Comparison of ENCODE assay signal across 2 cellular contexts in the genomic region with DNA sequence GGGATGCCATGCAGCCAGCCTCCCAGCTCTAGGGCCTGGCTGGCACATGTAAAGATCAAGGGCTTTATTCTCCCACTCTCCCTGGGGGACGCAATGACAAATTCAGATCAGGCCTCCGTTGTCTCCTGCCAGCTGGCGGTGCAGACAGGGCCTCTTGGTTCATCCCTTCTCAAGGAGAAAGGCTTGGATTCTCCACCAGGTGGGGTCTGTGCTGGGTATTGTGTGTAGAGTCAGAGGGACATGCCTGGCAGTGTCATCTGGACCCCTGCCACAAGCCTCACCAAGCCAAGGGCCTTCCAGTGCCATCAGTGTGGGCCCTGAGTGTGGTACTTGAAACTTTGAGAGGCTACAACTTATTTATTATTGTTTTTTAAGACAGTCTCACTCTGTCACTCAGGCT.
TF ChIP-seq lines count a peak whose summit lies in the region.

No MANE protein-coding gene starts in this region.

TF ChIP-seq in GM23338, 12 proteins besides CTCF, POLR2A, EP300 and RAD21 (continues in another document):
- no peak for TF ChIP-seq EZH2phosphoT487 (IDR thresholded peaks at IDR 0.05; ENCODE audit: unreplicated experiment)
- TF ChIP-seq JUNB (IDR thresholded peaks at IDR 0.05; ENCODE audit: unreplicated experiment), result no peak
- no peak for TF ChIP-seq CREB1 (CRISPR knock-in tag; IDR thresholded peaks at IDR 0.05; ENCODE audit: low read depth)
- TF ChIP-seq, protein P1, sequence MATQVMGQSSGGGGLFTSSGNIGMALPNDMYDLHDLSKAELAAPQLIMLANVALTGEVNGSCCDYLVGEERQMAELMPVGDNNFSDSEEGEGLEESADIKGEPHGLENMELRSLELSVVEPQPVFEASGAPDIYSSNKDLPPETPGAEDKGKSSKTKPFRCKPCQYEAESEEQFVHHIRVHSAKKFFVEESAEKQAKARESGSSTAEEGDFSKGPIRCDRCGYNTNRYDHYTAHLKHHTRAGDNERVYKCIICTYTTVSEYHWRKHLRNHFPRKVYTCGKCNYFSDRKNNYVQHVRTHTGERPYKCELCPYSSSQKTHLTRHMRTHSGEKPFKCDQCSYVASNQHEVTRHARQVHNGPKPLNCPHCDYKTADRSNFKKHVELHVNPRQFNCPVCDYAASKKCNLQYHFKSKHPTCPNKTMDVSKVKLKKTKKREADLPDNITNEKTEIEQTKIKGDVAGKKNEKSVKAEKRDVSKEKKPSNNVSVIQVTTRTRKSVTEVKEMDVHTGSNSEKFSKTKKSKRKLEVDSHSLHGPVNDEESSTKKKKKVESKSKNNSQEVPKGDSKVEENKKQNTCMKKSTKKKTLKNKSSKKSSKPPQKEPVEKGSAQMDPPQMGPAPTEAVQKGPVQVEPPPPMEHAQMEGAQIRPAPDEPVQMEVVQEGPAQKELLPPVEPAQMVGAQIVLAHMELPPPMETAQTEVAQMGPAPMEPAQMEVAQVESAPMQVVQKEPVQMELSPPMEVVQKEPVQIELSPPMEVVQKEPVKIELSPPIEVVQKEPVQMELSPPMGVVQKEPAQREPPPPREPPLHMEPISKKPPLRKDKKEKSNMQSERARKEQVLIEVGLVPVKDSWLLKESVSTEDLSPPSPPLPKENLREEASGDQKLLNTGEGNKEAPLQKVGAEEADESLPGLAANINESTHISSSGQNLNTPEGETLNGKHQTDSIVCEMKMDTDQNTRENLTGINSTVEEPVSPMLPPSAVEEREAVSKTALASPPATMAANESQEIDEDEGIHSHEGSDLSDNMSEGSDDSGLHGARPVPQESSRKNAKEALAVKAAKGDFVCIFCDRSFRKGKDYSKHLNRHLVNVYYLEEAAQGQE (IDR thresholded peaks at IDR 0.05; ENCODE audit: unreplicated experiment), result no peak
- TF ChIP-seq EZH2 (IDR thresholded peaks at IDR 0.05; ENCODE audit: low read depth, unreplicated experiment), result no peak
- no peak for TF ChIP-seq ZNF331 (CRISPR knock-in tag; IDR thresholded peaks at IDR 0.05; ENCODE audit: low read depth)
- TF ChIP-seq, protein P2, sequence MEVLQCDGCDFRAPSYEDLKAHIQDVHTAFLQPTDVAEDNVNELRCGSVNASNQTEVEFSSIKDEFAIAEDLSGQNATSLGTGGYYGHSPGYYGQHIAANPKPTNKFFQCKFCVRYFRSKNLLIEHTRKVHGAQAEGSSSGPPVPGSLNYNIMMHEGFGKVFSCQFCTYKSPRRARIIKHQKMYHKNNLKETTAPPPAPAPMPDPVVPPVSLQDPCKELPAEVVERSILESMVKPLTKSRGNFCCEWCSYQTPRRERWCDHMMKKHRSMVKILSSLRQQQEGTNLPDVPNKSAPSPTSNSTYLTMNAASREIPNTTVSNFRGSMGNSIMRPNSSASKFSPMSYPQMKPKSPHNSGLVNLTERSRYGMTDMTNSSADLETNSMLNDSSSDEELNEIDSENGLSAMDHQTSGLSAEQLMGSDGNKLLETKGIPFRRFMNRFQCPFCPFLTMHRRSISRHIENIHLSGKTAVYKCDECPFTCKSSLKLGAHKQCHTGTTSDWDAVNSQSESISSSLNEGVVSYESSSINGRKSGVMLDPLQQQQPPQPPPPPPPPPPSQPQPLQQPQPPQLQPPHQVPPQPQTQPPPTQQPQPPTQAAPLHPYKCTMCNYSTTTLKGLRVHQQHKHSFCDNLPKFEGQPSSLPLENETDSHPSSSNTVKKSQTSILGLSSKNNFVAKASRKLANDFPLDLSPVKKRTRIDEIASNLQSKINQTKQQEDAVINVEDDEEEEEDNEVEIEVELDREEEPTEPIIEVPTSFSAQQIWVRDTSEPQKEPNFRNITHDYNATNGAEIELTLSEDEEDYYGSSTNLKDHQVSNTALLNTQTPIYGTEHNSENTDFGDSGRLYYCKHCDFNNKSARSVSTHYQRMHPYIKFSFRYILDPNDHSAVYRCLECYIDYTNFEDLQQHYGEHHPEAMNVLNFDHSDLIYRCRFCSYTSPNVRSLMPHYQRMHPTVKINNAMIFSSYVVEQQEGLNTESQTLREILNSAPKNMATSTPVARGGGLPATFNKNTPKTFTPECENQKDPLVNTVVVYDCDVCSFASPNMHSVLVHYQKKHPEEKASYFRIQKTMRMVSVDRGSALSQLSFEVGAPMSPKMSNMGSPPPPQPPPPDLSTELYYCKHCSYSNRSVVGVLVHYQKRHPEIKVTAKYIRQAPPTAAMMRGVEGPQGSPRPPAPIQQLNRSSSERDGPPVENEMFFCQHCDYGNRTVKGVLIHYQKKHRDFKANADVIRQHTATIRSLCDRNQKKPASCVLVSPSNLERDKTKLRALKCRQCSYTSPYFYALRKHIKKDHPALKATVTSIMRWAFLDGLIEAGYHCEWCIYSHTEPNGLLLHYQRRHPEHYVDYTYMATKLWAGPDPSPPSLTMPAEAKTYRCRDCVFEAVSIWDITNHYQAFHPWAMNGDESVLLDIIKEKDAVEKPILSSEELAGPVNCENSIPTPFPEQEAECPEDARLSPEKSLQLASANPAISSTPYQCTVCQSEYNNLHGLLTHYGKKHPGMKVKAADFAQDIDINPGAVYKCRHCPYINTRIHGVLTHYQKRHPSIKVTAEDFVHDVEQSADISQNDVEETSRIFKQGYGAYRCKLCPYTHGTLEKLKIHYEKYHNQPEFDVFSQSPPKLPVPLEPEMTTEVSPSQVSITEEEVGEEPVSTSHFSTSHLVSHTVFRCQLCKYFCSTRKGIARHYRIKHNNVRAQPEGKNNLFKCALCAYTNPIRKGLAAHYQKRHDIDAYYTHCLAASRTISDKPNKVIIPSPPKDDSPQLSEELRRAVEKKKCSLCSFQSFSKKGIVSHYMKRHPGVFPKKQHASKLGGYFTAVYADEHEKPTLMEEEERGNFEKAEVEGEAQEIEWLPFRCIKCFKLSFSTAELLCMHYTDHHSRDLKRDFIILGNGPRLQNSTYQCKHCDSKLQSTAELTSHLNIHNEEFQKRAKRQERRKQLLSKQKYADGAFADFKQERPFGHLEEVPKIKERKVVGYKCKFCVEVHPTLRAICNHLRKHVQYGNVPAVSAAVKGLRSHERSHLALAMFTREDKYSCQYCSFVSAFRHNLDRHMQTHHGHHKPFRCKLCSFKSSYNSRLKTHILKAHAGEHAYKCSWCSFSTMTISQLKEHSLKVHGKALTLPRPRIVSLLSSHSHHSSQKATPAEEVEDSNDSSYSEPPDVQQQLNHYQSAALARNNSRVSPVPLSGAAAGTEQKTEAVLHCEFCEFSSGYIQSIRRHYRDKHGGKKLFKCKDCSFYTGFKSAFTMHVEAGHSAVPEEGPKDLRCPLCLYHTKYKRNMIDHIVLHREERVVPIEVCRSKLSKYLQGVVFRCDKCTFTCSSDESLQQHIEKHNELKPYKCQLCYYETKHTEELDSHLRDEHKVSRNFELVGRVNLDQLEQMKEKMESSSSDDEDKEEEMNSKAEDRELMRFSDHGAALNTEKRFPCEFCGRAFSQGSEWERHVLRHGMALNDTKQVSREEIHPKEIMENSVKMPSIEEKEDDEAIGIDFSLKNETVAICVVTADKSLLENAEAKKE (CRISPR knock-in tag; IDR thresholded peaks at IDR 0.05), result no peak
- TF ChIP-seq POLR2AphosphoS5 (IDR thresholded peaks at IDR 0.05; ENCODE audit: low read depth), result no peak
- TF ChIP-seq, protein P3, sequence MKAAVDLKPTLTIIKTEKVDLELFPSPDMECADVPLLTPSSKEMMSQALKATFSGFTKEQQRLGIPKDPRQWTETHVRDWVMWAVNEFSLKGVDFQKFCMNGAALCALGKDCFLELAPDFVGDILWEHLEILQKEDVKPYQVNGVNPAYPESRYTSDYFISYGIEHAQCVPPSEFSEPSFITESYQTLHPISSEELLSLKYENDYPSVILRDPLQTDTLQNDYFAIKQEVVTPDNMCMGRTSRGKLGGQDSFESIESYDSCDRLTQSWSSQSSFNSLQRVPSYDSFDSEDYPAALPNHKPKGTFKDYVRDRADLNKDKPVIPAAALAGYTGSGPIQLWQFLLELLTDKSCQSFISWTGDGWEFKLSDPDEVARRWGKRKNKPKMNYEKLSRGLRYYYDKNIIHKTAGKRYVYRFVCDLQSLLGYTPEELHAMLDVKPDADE (IDR thresholded peaks at IDR 0.05), result no peak
- TF ChIP-seq ZNF114 (CRISPR knock-in tag; IDR thresholded peaks at IDR 0.05), result no peak

TF ChIP-seq in SK-N-SH, 30 proteins besides CTCF, POLR2A, EP300 and RAD21 (continued from another document):
- TF ChIP-seq, protein P4, sequence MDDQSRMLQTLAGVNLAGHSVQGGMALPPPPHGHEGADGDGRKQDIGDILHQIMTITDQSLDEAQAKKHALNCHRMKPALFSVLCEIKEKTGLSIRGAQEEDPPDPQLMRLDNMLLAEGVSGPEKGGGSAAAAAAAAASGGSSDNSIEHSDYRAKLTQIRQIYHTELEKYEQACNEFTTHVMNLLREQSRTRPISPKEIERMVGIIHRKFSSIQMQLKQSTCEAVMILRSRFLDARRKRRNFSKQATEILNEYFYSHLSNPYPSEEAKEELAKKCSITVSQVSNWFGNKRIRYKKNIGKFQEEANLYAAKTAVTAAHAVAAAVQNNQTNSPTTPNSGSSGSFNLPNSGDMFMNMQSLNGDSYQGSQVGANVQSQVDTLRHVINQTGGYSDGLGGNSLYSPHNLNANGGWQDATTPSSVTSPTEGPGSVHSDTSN (IDR thresholded peaks at IDR 0.05), result no peak
- TF ChIP-seq, protein P5, sequence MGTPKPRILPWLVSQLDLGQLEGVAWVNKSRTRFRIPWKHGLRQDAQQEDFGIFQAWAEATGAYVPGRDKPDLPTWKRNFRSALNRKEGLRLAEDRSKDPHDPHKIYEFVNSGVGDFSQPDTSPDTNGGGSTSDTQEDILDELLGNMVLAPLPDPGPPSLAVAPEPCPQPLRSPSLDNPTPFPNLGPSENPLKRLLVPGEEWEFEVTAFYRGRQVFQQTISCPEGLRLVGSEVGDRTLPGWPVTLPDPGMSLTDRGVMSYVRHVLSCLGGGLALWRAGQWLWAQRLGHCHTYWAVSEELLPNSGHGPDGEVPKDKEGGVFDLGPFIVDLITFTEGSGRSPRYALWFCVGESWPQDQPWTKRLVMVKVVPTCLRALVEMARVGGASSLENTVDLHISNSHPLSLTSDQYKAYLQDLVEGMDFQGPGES (IDR thresholded peaks at IDR 0.05; ENCODE audit: low read depth, low read length), result no peak
- TF ChIP-seq SMC3 (IDR thresholded peaks at IDR 0.05; ENCODE audit: low read depth, low read length) (no peak), TCF12 (IDR thresholded peaks at IDR 0.05) (no peak), FOXM1 (IDR thresholded peaks at IDR 0.05; ENCODE audit: low read depth) (no peak), POLR2AphosphoS5 (IDR thresholded peaks at IDR 0.05; ENCODE audit: low read depth, low read length) (no peak), EZH2phosphoT487 (IDR thresholded peaks at IDR 0.05; ENCODE audit: borderline replicate concordance, low read depth) (no peak)
- TF ChIP-seq, protein P1 (IDR thresholded peaks at IDR 0.05; ENCODE audit: low read depth, low read length), result no peak
